8 cellular contexts compared by ENCODE assay signal in genomic region chr16:87702325-87702811, GRCh38.
DNase-seq lines count a peak whose midpoint lies in the region; ATAC-seq and TF ChIP-seq lines count a peak whose summit lies in the region.

No MANE protein-coding gene starts in this region.

- H3K23ac ChIP-seq in trophoblast cell (ENCODE audit: low read length) = no peak overlapping the region

- no peaks in the 10 kb centered on the region for H3K79me1 ChIP-seq in trophoblast cell (ENCODE audit: low read length)

- no peaks in the 10 kb centered on the region for H3K9me3 Mint-ChIP-seq in stimulated activated naive CD8-positive, alpha-beta T cell treated with anti-CD3 and anti-CD28 coated beads, Interleukin-15, Interleukin-2, amounts not matched to agents 100 ng/mL and 50 ng/mL, for 24 hours

- H3K27me3 Mint-ChIP-seq in stimulated activated naive CD8-positive, alpha-beta T cell treated with anti-CD3 and anti-CD28 coated beads, Interleukin-15, Interleukin-2, amounts not matched to agents 100 ng/mL and 50 ng/mL, for 24 hours = no peaks in the 10 kb centered on the region

- no peak overlapping the region for H4K8ac ChIP-seq in trophoblast cell (ENCODE audit: low read depth, low read length)

- no peak overlapping the region for H2BK12ac ChIP-seq in trophoblast cell (ENCODE audit: low read length)

- CTCF ChIA-PET in BJ (lab: Yijun Ruan, JAX) = interaction anchor here (0.6 to 3.1 kb wide), 11 partner anchors 8 to 1471 kb away, joined by 3 to 16 read pairs (median 3); no protein-coding TSS in a partner anchor

- no peak overlapping the region for H2AK5ac ChIP-seq in trophoblast cell (ENCODE audit: low read length)

- H3K14ac ChIP-seq in trophoblast cell (ENCODE audit: low read length) = no peak overlapping the region

- peak; percentile 82 for ATAC-seq in GM19438 (IDR thresholded peaks at IDR 0.05; ENCODE audit: low read depth, unreplicated experiment)

- no peaks in the 10 kb centered on the region for H3K4me1 ChIP-seq in trophoblast cell (ENCODE audit: control insufficient read depth in 1 of 2, insufficient read depth in 2 of 2, low read length in 2 of 2)

- H4K12ac ChIP-seq in trophoblast cell (ENCODE audit: low read depth, low read length) = no peak overlapping the region

- H3K27ac ChIP-seq in trophoblast cell (ENCODE audit: low read depth, low read length) = no peak overlapping the region

- H3K79me2 ChIP-seq in trophoblast cell (ENCODE audit: control insufficient read depth, insufficient read depth, low read length, poor library complexity) = no peaks in the 10 kb centered on the region

- DNase-seq in BJ (ENCODE audit: low read depth) = no peak
- peak; percentile 98 for DNase-seq in HuH-7 (ENCODE audit: low spot score)
- peak; percentile 14 for DNase-seq in activated effector memory CD4-positive, alpha-beta T cell treated with Interleukin-2 at 50 U/mL for 16 hours
- peak; percentile 17 for DNase-seq in iPS DF 19.7 (ENCODE audit: low read depth, low spot score)
- no peak for DNase-seq in trophoblast cell
- no peak for DNase-seq in NCI-H1092 (lab: John Stamatoyannopoulos, UW)

- TF ChIP-seq CTCF in BJ (IDR thresholded peaks at IDR 0.05; ENCODE audit: insufficient read depth, low read depth, low read length) = peak; percentile 62

- H2AFZ ChIP-seq in trophoblast cell (ENCODE audit: insufficient read depth, low read length, poor library complexity) = no peak overlapping the region

- H2BK120ac ChIP-seq in trophoblast cell (ENCODE audit: insufficient read depth, low read length, poor library complexity) = no peak overlapping the region

- H3K4me1 Mint-ChIP-seq in stimulated activated naive CD8-positive, alpha-beta T cell treated with anti-CD3 and anti-CD28 coated beads, Interleukin-15, Interleukin-2, amounts not matched to agents 100 ng/mL and 50 ng/mL, for 24 hours (ENCODE audit: low read depth) = peaks cover 47% of the 10 kb centered on the region

- no peak overlapping the region for H3K18ac ChIP-seq in trophoblast cell (ENCODE audit: low read length)

- WGBS in trophoblast cell (ENCODE audit: extremely low coverage, insufficient coverage, insufficient read length) = no CpG with 5 or more reads among the region's 19 CpGs

- no peak overlapping the region for H2BK5ac ChIP-seq in trophoblast cell (ENCODE audit: low read depth, low read length, poor library complexity)

- H3K4ac ChIP-seq in trophoblast cell (ENCODE audit: low read depth, low read length) = no peak overlapping the region

- H3K9me3 ChIP-seq in trophoblast cell (ENCODE audit: insufficient read depth, low read depth, low read length) = peaks cover 8% of the 10 kb centered on the region

- no peak overlapping the region for H4K91ac ChIP-seq in trophoblast cell (ENCODE audit: low read depth, low read length)

- no peak overlapping the region for H3K4me2 ChIP-seq in trophoblast cell (ENCODE audit: low read length)

- peak overlapping the region; percentile 23 for H3K4me3 Mint-ChIP-seq in stimulated activated naive CD8-positive, alpha-beta T cell treated with anti-CD3 and anti-CD28 coated beads, Interleukin-15, Interleukin-2, amounts not matched to agents 100 ng/mL and 50 ng/mL, for 24 hours

- H3K27me3 ChIP-seq in BJ (ENCODE audit: control insufficient read depth, insufficient read depth, low read length) (no peaks in the 10 kb centered on the region), trophoblast cell (ENCODE audit: insufficient read depth, low read length) (no peaks in the 10 kb centered on the region)

- H3K9ac ChIP-seq in trophoblast cell (ENCODE audit: low read length) = no peak overlapping the region

- POLR2A ChIA-PET in BJ (lab: Charles Lee) = no interaction called here

- peak overlapping the region; percentile 45 for H3K27ac Mint-ChIP-seq in stimulated activated naive CD8-positive, alpha-beta T cell treated with anti-CD3 and anti-CD28 coated beads, Interleukin-15, Interleukin-2, amounts not matched to agents 100 ng/mL and 50 ng/mL, for 24 hours

- no peak overlapping the region for H3K4me3 ChIP-seq in BJ (ENCODE audit: low read depth, low read length)
- H3K4me3 ChIP-seq in trophoblast cell (ENCODE audit: low read depth, low read length) = no peak overlapping the region

- H3K36me3 Mint-ChIP-seq in stimulated activated naive CD8-positive, alpha-beta T cell treated with anti-CD3 and anti-CD28 coated beads, Interleukin-15, Interleukin-2, amounts not matched to agents 100 ng/mL and 50 ng/mL, for 24 hours (ENCODE audit: low read depth) = peaks cover 40% of the 10 kb centered on the region

- H3K36me3 ChIP-seq in BJ (ENCODE audit: control insufficient read depth, insufficient read depth, low read length) (peaks cover 9% of the 10 kb centered on the region), trophoblast cell (ENCODE audit: control insufficient read depth in 1 of 2, insufficient read depth in 2 of 2, low read length in 2 of 2) (peaks cover 44 to 46% of the 10 kb centered on the region in 2 experiments)

Comparison
In these comparisons a context has a peak if more than half of its experiments do, and no peak if none do; other contexts are left out.
1. DNase-seq: peak in HuH-7 (single experiment), activated effector memory CD4-positive, alpha-beta T cell treated with Interleukin-2 at 50 U/mL for 16 hours (single experiment) and iPS DF 19.7 (single experiment); none in BJ (single experiment), trophoblast cell (0 of 2) and NCI-H1092 (single experiment).